In genomic region chr22:20999350-21000214, GRCh38 we compare ENCODE assay signal across 12 cellular contexts. TPM values are rescaled to one million over a fixed set of nuclear protein-coding genes. Genes with fewer than 3 reads are reported as not detected.
A peak's percentile ranks its signal among the peaks of the same experiment; 100 is the strongest.
DNase-seq lines count a peak whose midpoint lies in the region; ATAC-seq, FAIRE-seq and TF ChIP-seq lines count a peak whose summit lies in the region.
"Had no signal": no experiment of that assay in that cellular context is flagged by ENCODE, and none has a peak within 500 bp of the region (broad histone marks: within the 10 kb centered on the region; RNA-seq: fewer than 3 reads in every experiment).

No MANE protein-coding gene starts in this region.

- H3K9me3 ChIP-seq in tibial artery = no peaks in the 10 kb centered on the region
- H3K9me3 ChIP-seq in testis = no peaks in the 10 kb centered on the region

- no peaks in the 10 kb centered on the region for H3K9me3 Mint-ChIP-seq in HFFc6
- no peaks in the 10 kb centered on the region for H3K9me3 Mint-ChIP-seq in activated naive CD8-positive, alpha-beta T cell treated with anti-CD3 and anti-CD28 coated beads, Interleukin-2, amount 50 U/mL, for 24 hours
- no peaks in the 10 kb centered on the region for H3K9me3 Mint-ChIP-seq in neural crest cell

- H3K27ac ChIP-seq in tibial artery (no peak overlapping the region), testis (peak overlapping the region in 1 of 2 donors; percentile 94)

- H3K36me3 Mint-ChIP-seq in HFFc6 (ENCODE audit: low read depth) (peaks cover 4% of the 10 kb centered on the region; the same call in 1 of the 2 replicates), neural crest cell (ENCODE audit: low read depth) (no peaks in the 10 kb centered on the region)
- peaks cover 11% of the 10 kb centered on the region for H3K36me3 Mint-ChIP-seq in activated naive CD8-positive, alpha-beta T cell treated with anti-CD3 and anti-CD28 coated beads, Interleukin-2, amount 50 U/mL, for 24 hours (ENCODE audit: low read depth)

- peaks cover 2 to 56% (median 42%) of the 10 kb centered on the region in 3 donors for H3K36me3 ChIP-seq in tibial artery
- no peaks in the 10 kb centered on the region for H3K36me3 ChIP-seq in testis (ENCODE audit: low read depth, missing control alignments)

- ATAC-seq in activated naive CD8-positive, alpha-beta T cell treated with anti-CD3 and anti-CD28 coated beads, Interleukin-2, amount 50 U/mL, for 24 hours = no peak
- ATAC-seq in GM21381 (IDR thresholded peaks at IDR 0.05; ENCODE audit: unreplicated experiment) = no peak

- H3K27me3 ChIP-seq in tibial artery (no peaks in the 10 kb centered on the region), testis (no peaks in the 10 kb centered on the region)

- H3K27me3 Mint-ChIP-seq in HFFc6 (ENCODE audit: insufficient read depth) (peaks cover 15% of the 10 kb centered on the region), neural crest cell (ENCODE audit: low read depth) (peaks cover 5% of the 10 kb centered on the region)
- no peaks in the 10 kb centered on the region for H3K27me3 Mint-ChIP-seq in activated naive CD8-positive, alpha-beta T cell treated with anti-CD3 and anti-CD28 coated beads, Interleukin-2, amount 50 U/mL, for 24 hours

- H3K4me3 Mint-ChIP-seq in HFFc6 (peak overlapping the region; percentile 93), neural crest cell (peak overlapping the region; percentile 98)
- peak overlapping the region; percentile 98 for H3K4me3 Mint-ChIP-seq in activated naive CD8-positive, alpha-beta T cell treated with anti-CD3 and anti-CD28 coated beads, Interleukin-2, amount 50 U/mL, for 24 hours

- FAIRE-seq in urothelium cell line (lab: Jason Lieb, UNC) = no peak

- 85 to 89% methylated on average over 9 to 27 of the region's 27 CpGs for WGBS in testis, 2 donors

- peaks cover 24% of the 10 kb centered on the region for H3K4me1 Mint-ChIP-seq in HFFc6 (ENCODE audit: low read depth)
- H3K4me1 Mint-ChIP-seq in activated naive CD8-positive, alpha-beta T cell treated with anti-CD3 and anti-CD28 coated beads, Interleukin-2, amount 50 U/mL, for 24 hours = peaks cover 27% of the 10 kb centered on the region
- H3K4me1 Mint-ChIP-seq in neural crest cell = peaks cover 26% of the 10 kb centered on the region

- intact Hi-C loops in tibial artery (cut with DNase I; ENCODE audit: low total_unique reads) = loop anchor here (5.0 kb wide), 1 partner anchor 82 kb away; the partner anchor contains the start of gene CRKL
- intact Hi-C loops in testis (cut with DNase I; ENCODE audit: low total_unique reads) = no loop called here

- H3K4me1 ChIP-seq in tibial artery = peaks cover 10 to 37% (median 32%) of the 10 kb centered on the region in 4 donors
- peaks cover 21% of the 10 kb centered on the region for H3K4me1 ChIP-seq in testis

- H3K27ac Mint-ChIP-seq in HFFc6 (peak overlapping the region; percentile 46; the same call in 1 of the 2 replicates), neural crest cell (ENCODE audit: unreplicated experiment) (no peak overlapping the region)
- H3K27ac Mint-ChIP-seq in activated naive CD8-positive, alpha-beta T cell treated with anti-CD3 and anti-CD28 coated beads, Interleukin-2, amount 50 U/mL, for 24 hours = peak overlapping the region; percentile 100

- TF ChIP-seq POLR2A in testis (IDR thresholded peaks at IDR 0.05) = no peak

- no peak for TF ChIP-seq CTCF in HFFc6 (IDR thresholded peaks at IDR 0.05)
- TF ChIP-seq CTCF in neural crest cell (conservative IDR thresholded peaks at IDR 0.05) = no peak
- no peak for TF ChIP-seq CTCF in tibial artery (IDR thresholded peaks at IDR 0.05)
- no peak for TF ChIP-seq CTCF in testis (IDR thresholded peaks at IDR 0.05)

- H3K4me3 ChIP-seq in tibial artery = peak overlapping the region in 1 of 2 donors; percentile 71
- H3K4me3 ChIP-seq in testis = no peak overlapping the region

- DNase-seq in COLO668 (lab: John Stamatoyannopoulos, UW; ENCODE audit: unreplicated experiment) (peak; percentile 80), HFFc6 (no peak), neural crest cell (ENCODE audit: low read depth, low spot score) (no peak), tibial artery (no peak), testis (no peak), urothelium cell line (ENCODE audit: low spot score) (no peak)
- no peak for DNase-seq in activated naive CD8-positive, alpha-beta T cell treated with anti-CD3 and anti-CD28 coated beads, Interleukin-2, amount 50 U/mL, for 24 hours
- DNase-seq: dermis blood vessel endothelial cell, head of caudate nucleus, NCI-H345 had no signal

RNA-seq across cellular contexts. Expression of gene THAP7, which starts 2.3 kb away (rescaled TPM):
- 10 to 100 TPM; 17.8 to 23.1 (median 21.1) TPM for total RNA-seq in HFFc6 (2021; fragmentation: NEBNext Ultra II Directional; extraction: Animal tissue kit (Norgen Biotek cat#: 25700))
- total RNA-seq in neural crest cell (35.4 and 37.0 TPM in 2 replicates), testis (10 to 100 TPM; 75.8 to 96.5 TPM)
- 60.6 TPM for polyA plus RNA-seq in testis (ENCODE audit: insufficient read depth, low read depth, low replicate concordance)

RNA-seq across cellular contexts. Expression of gene P2RX6, which starts 15.4 kb away (rescaled TPM):
- total RNA-seq in HFFc6 (2021; fragmentation: NEBNext Ultra II Directional; extraction: Animal tissue kit (Norgen Biotek cat#: 25700)) = 1 to 10 TPM; 1.6 to 4.0 (median 1.9) TPM
- 3.4 and 4.5 TPM in 2 replicates for total RNA-seq in neural crest cell
- total RNA-seq in testis = 10 to 100 TPM in 1 of 2 donors, 1 to 10 TPM in 1; 7.0 to 24.0 TPM
- polyA plus RNA-seq in testis (ENCODE audit: insufficient read depth, low read depth, low replicate concordance) = 5.2 TPM

RNA-seq across cellular contexts. Expression of gene LZTR1, which starts 17.5 kb away (rescaled TPM):
- total RNA-seq in HFFc6 (2021; fragmentation: NEBNext Ultra II Directional; extraction: Animal tissue kit (Norgen Biotek cat#: 25700)) = 10 to 100 TPM; 50.6 to 64.0 (median 57.2) TPM
- total RNA-seq in neural crest cell (88.7 and 94.5 TPM in 2 replicates), testis (10 to 100 TPM; 61.5 to 61.6 TPM)
- polyA plus RNA-seq in testis (ENCODE audit: insufficient read depth, low read depth, low replicate concordance) = 32.4 TPM

RNA-seq across cellular contexts. Expression of gene AIFM3, which starts 32.5 kb away (rescaled TPM):
- total RNA-seq in HFFc6 (2021; fragmentation: NEBNext Ultra II Directional; extraction: Animal tissue kit (Norgen Biotek cat#: 25700)) = under 1 TPM in 3 of 6 experiments, not detected in 3; 0.15 to 0.51 (median 0.31) TPM
- total RNA-seq in neural crest cell = 0.79 and 0.84 TPM in 2 replicates
- total RNA-seq in testis = 1 to 10 TPM; 1.6 to 2.9 TPM
- 0.88 TPM for polyA plus RNA-seq in testis (ENCODE audit: insufficient read depth, low read depth, low replicate concordance)
- total RNA-seq: HT1080 had no signal

RNA-seq across cellular contexts. Expression of gene SLC7A4, which starts 32.8 kb away (rescaled TPM):
- under 1 TPM in 1 of 6 experiments, not detected in 5; 0.07 TPM for total RNA-seq in HFFc6 (2021; fragmentation: NEBNext Ultra II Directional; extraction: Animal tissue kit (Norgen Biotek cat#: 25700))
- total RNA-seq in neural crest cell (0.26 and 0.43 TPM in 2 replicates), testis (10 to 100 TPM; 60.3 to 64.8 TPM)
- polyA plus RNA-seq in testis (ENCODE audit: insufficient read depth, low read depth, low replicate concordance) = 54.8 TPM
- total RNA-seq: dermis blood vessel endothelial cell, HT1080 had no signal
